12 cellular contexts compared by ENCODE assay signal in genomic region chr5:172782169-172783039, GRCh38. TPM values are rescaled to one million over a fixed set of nuclear protein-coding genes. Genes with fewer than 3 reads are reported as not detected.
DNase-seq lines count a peak whose midpoint lies in the region; ATAC-seq, FAIRE-seq and TF ChIP-seq lines count a peak whose summit lies in the region.
"Had no signal": no experiment of that assay in that cellular context is flagged by ENCODE, and none has a peak within 500 bp of the region (broad histone marks: within the 10 kb centered on the region; RNA-seq: fewer than 3 reads in every experiment).

No MANE protein-coding gene starts in this region.

- H3K9ac ChIP-seq in IMR-90 (ENCODE audit: low read depth, low read length) (no peak overlapping the region), K562 (ENCODE audit: insufficient read depth in 1 of 2, low read depth in 2 of 2, low read length in 2 of 2) (no peak overlapping the region), mucosa of rectum (ENCODE audit: low read depth in 1 of 2, low read length in 2 of 2) (no peak overlapping the region)

- H3K9me3 ChIP-seq in IMR-90 (ENCODE audit: control insufficient read depth, insufficient read depth, low read length) (no peaks in the 10 kb centered on the region), K562 (replicated peaks; ENCODE audit: control insufficient read depth, insufficient read depth, low read depth, low read length) (no peaks in the 10 kb centered on the region), mucosa of rectum (ENCODE audit: control insufficient read depth in 2 of 2, low read length in 2 of 2) (no peaks in the 10 kb centered on the region)
- H3K9me3 ChIP-seq: body of pancreas had no signal

- H3K4me2 ChIP-seq in IMR-90 (ENCODE audit: low read depth, low read length) (no peak overlapping the region), K562 (ENCODE audit: insufficient read depth, low read length) (no peak overlapping the region)

- no peak overlapping the region; the same call in 1 of the 2 replicates for H3K23ac ChIP-seq in IMR-90 (ENCODE audit: low read depth, low read length)

- BruUV-seq in IMR-90 (replicated peaks; lab: Mats Ljungman, UMichigan) (no TSS peak), K562 (replicated peaks; lab: Mats Ljungman, UMichigan) (no TSS peak)

- dilution Hi-C loops in IMR-90 (cut with HindIII; ENCODE audit: low sequenced_read_pairs, unreplicated experiment), result no loop called here

- no peak overlapping the region for H4K8ac ChIP-seq in IMR-90 (ENCODE audit: low read depth in 2 of 2, low read length in 2 of 2)

- TF ChIP-seq POLR2A in IMR-90 (IDR thresholded peaks at IDR 0.05; ENCODE audit: low read depth, low read length) (no peak), K562 (conservative IDR thresholded peaks at IDR 0.05) (no peak)

- H3K36me3 ChIP-seq in IMR-90 (ENCODE audit: control insufficient read depth, insufficient read depth, low read length) (no peaks in the 10 kb centered on the region), K562 (ENCODE audit: control insufficient read depth, insufficient read depth, low read length) (no peaks in the 10 kb centered on the region), mucosa of rectum (ENCODE audit: control insufficient read depth in 2 of 2, insufficient read depth in 2 of 2, low read length in 2 of 2) (no peaks in the 10 kb centered on the region)

- H2BK15ac ChIP-seq in IMR-90 (ENCODE audit: low read depth, low read length), result 0 out of 3 replicates have a peak overlapping the region, but pooled peaks have one; percentile 47

- H3K9me1 ChIP-seq in IMR-90 (ENCODE audit: insufficient read depth, low read length) (peaks cover 7% of the 10 kb centered on the region), K562 (ENCODE audit: control insufficient read depth, insufficient read depth, low read length) (no peaks in the 10 kb centered on the region)

- H2AFZ ChIP-seq in IMR-90 (replicated peaks; ENCODE audit: low read length, poor library complexity) (no peak overlapping the region), K562 (ENCODE audit: low read depth, low read length) (peak overlapping the region; percentile 57)

- TF ChIP-seq EP300 in K562 (IDR thresholded peaks at IDR 0.05; ENCODE audit: low read length), result no peak

- no peak overlapping the region for H3K18ac ChIP-seq in IMR-90 (ENCODE audit: low read depth, low read length)

- no peak overlapping the region; the same call in 1 of the 2 replicates for H3K56ac ChIP-seq in IMR-90 (ENCODE audit: extremely low read depth, insufficient read depth, low read length)

- WGBS in IMR-90 (ENCODE audit: extremely low coverage in 2 of 2, insufficient read length in 1 of 2), 2 experiments, result 96% methylated on average over 2 of the region's 7 CpGs; no CpG with 5 or more reads in 1 of the 2 experiments
- 91% methylated on average over 7 of the region's 7 CpGs for WGBS in K562 (ENCODE audit: insufficient coverage, low coverage, missing lambda C conversion rate)

- peak overlapping the region; percentile 95 for H2AK5ac ChIP-seq in IMR-90 (ENCODE audit: low read depth, low read length)

- in situ Hi-C loops in IMR-90 (cut with MboI; ENCODE audit: low sequenced_read_pairs) (no loop called here), K562 (cut with MboI) (no loop called here)

- no peaks in the 10 kb centered on the region; a peak in 1 of 4 replicates for H3K79me1 ChIP-seq in IMR-90 (ENCODE audit: low read depth in 1 of 2, low read length in 2 of 2)

- H3K27me3 ChIP-seq in IMR-90 (ENCODE audit: control insufficient read depth, insufficient read depth, low read length) (no peaks in the 10 kb centered on the region), K562 (ENCODE audit: control insufficient read depth in 2 of 2, insufficient read depth in 2 of 2, low read length in 2 of 2) (no peaks in the 10 kb centered on the region), mucosa of rectum (ENCODE audit: control insufficient read depth in 2 of 2, insufficient read depth in 2 of 2, low read length in 2 of 2) (no peaks in the 10 kb centered on the region)
- H3K27me3 ChIP-seq: body of pancreas had no signal

- H4K20me1 ChIP-seq in IMR-90 (ENCODE audit: insufficient read depth, low read length), result no peaks in the 10 kb centered on the region
- H4K20me1 ChIP-seq in K562 (replicated peaks; ENCODE audit: control insufficient read depth, insufficient read depth, low read length), result no peaks in the 10 kb centered on the region

- TF ChIP-seq RAD21 in IMR-90 (IDR thresholded peaks at IDR 0.05; ENCODE audit: low read length) (no peak), K562 (CRISPR knock-in tag; conservative IDR thresholded peaks at IDR 0.05 in 1 of 2, IDR thresholded peaks at IDR 0.05 in 1 of 2) (no peak)

- H3K4me1 ChIP-seq in IMR-90 (ENCODE audit: control insufficient read depth, insufficient read depth, low read length) (peaks cover 7% of the 10 kb centered on the region), K562 (replicated peaks in 1 of 2; ENCODE audit: control insufficient read depth in 2 of 2, insufficient read depth in 2 of 2, low read length in 2 of 2) (peaks cover 12 to 34% of the 10 kb centered on the region in 2 experiments), mucosa of rectum (ENCODE audit: control insufficient read depth in 2 of 2, insufficient read depth in 2 of 2, low read length in 2 of 2) (peaks cover 13 to 29% of the 10 kb centered on the region in 2 donors)

- H3K4ac ChIP-seq in IMR-90 (ENCODE audit: low read depth, low read length), result 0 out of 2 replicates have a peak overlapping the region, but pooled peaks have one; percentile 35

- ATAC-seq in IMR-90 (ENCODE audit: low read depth) (no peak), K562 (no peak), HG02938 (IDR thresholded peaks at IDR 0.05; ENCODE audit: unreplicated experiment) (no peak)
- ATAC-seq: body of pancreas had no signal

- no peak overlapping the region for H2AK9ac ChIP-seq in IMR-90 (replicated peaks; ENCODE audit: low read depth, low read length, poor library complexity)

- H3K14ac ChIP-seq in IMR-90 (replicated peaks; ENCODE audit: low read depth, low read length), result 0 out of 2 replicates have a peak overlapping the region, but pooled peaks have one; percentile 67

- H3K79me2 ChIP-seq in K562 (ENCODE audit: control insufficient read depth, insufficient read depth, low read length), result no peaks in the 10 kb centered on the region

- H2BK20ac ChIP-seq in IMR-90 (ENCODE audit: low read depth, low read length), result no peak overlapping the region

- POLR2A ChIA-PET in IMR-90 (lab: Charles Lee; ENCODE audit: unreplicated experiment), result no interaction called here
- POLR2A ChIA-PET in K562 (lab: Yijun Ruan, JAX), result interaction anchor here (1.0 to 6.9 kb wide), 2 partner anchors 9 to 11 kb away, joined by 3 to 51 read pairs; partner anchors contain the start of gene DUSP1

- intact Hi-C loops in IMR-90 (cut with micrococcal nuclease), result no loop called here
- intact Hi-C loops in K562 (cut with micrococcal nuclease), result no loop called here

- H4K91ac ChIP-seq in IMR-90 (ENCODE audit: insufficient read depth, low read depth, low read length), result no peak overlapping the region

- H2BK120ac ChIP-seq in IMR-90 (ENCODE audit: low read depth, low read length), result no peak overlapping the region

- H2BK5ac ChIP-seq in IMR-90 (ENCODE audit: low read depth, low read length, poor library complexity, severe bottlenecking), result no peak overlapping the region

- no peak overlapping the region for H4K5ac ChIP-seq in IMR-90 (ENCODE audit: low read depth, low read length)

- TF ChIP-seq CTCF in IMR-90 (conservative IDR thresholded peaks at IDR 0.05; ENCODE audit: low read depth, low read length) (no peak), K562 (IDR thresholded peaks at IDR 0.05 in 2 of 3, conservative IDR thresholded peaks at IDR 0.05 in 1 of 3; ENCODE audit: insufficient read depth in 2 of 3, low read depth in 1 of 3, low read length in 3 of 3) (no peak)

- DNase-seq in DMS53 (lab: John Stamatoyannopoulos, UW) (peak; percentile 96), IMR-90 (peak; percentile 76), K562 (ENCODE audit: extremely low read depth in 1 of 4, low spot score in 3 of 4) (no peak), RKO (ENCODE audit: low spot score) (no peak)
- no peak for DNase-seq in stimulated activated CD4-positive, alpha-beta T cell treated with anti-CD3 and anti-CD28 coated beads, Interleukin-15, amount 100 ng/mL, for 24 hours
- DNase-seq: DMS153, H7, NCI-H2081 had no signal

- FAIRE-seq in K562 (lab: Jason Lieb, UNC), result no peak

- CTCF ChIA-PET in IMR-90 (lab: Yijun Ruan, JAX) (interaction anchor here (0.7 kb wide), 1 partner anchor 116 kb away, joined by 3 read pairs; no protein-coding TSS in a partner anchor), K562 (lab: Yijun Ruan, JAX; ENCODE audit: low intra/inter-chr PET ratio) (no interaction called here)

- H3K4me3 ChIP-seq in IMR-90 (ENCODE audit: insufficient read depth, low read depth, low read length) (no peak overlapping the region), K562 (no peak overlapping the region), mucosa of rectum (ENCODE audit: low read length in 2 of 2) (no peak overlapping the region)
- H3K4me3 ChIP-seq: body of pancreas had no signal

- H3K27ac ChIP-seq in IMR-90 (ENCODE audit: insufficient read depth, low read length), result no peak overlapping the region
- peak overlapping the region; percentile 5; the same call in 1 of the 3 replicates for H3K27ac ChIP-seq in K562 (ENCODE audit: extremely low read depth, low read depth, low read length)
- H3K27ac ChIP-seq in mucosa of rectum (ENCODE audit: low read depth in 2 of 2, low read length in 2 of 2), result peak overlapping the region; percentile 32 to 63
- H3K27ac ChIP-seq: body of pancreas, VCaP had no signal

RNA-seq across cellular contexts. Expression of gene DUSP1, which starts 11.4 kb away (rescaled TPM):
- total RNA-seq in IMR-90 (2012; rRNA removed) (304 and 320 TPM in 2 replicates), K562 (2014; rRNA removed) (12.8 and 18.9 TPM in 2 replicates), K562 (2014; rRNA removed; fragmentation: Illumina TruSeq; extraction: Trizol) (5.0 and 7.3 TPM in 2 replicates), K562 (2015; rRNA removed; fragmentation: Illumina TruSeq; extraction: Trizol) (4.4 and 4.8 TPM in 2 replicates), K562 (2021) (14.2 and 17.1 TPM in 2 replicates)
- polyA plus RNA-seq in IMR-90 (2012; rRNA removed) (467 and 674 TPM in 2 replicates), K562 (2011; rRNA removed) (12.6 and 13.3 TPM in 2 replicates), K562 (2014; fragmentation: Illumina TruSeq; extraction: Trizol) (8.0 and 8.5 TPM in 2 replicates), K562 (2014; fragmentation: Nextera tagmentation; extraction: Ambion mirVana) (1 to 10 TPM; 2.1 to 3.0 TPM), K562 (2014; rRNA removed) (10.1 and 14.1 TPM in 2 replicates)
- polyA plus RNA-seq in IMR-90 (2012; cell fraction: cytosol; rRNA removed), result 405 and 1,457 TPM in 2 replicates
- 1,904 and 1,990 TPM in 2 replicates for polyA plus RNA-seq in IMR-90 (2012; cell fraction: nucleus; rRNA removed; ENCODE audit: low replicate concordance)
- 11.5 and 24.3 TPM in 2 replicates for total RNA-seq in K562 (2011; cell fraction: chromatin; rRNA removed; ENCODE audit: low replicate concordance)
- 32.5 and 33.0 TPM in 2 replicates for total RNA-seq in K562 (2011; cell fraction: nucleolus; rRNA removed)
- total RNA-seq in K562 (2011; cell fraction: nucleoplasm; rRNA removed), result 17.9 and 22.4 TPM in 2 replicates
- polyA plus RNA-seq in K562 (2011; cell fraction: cytosol; rRNA removed), result 16.2 and 25.8 TPM in 2 replicates
- 26.5 and 30.4 TPM in 2 replicates for polyA plus RNA-seq in K562 (2011; cell fraction: nucleus; rRNA removed)
- polyA plus RNA-seq in K562 (2012), result 8.3 and 11.4 TPM in 2 replicates
- 13.6 and 20.8 TPM in 2 replicates for polyA minus RNA-seq in K562 (2011; rRNA and poly(A)+ RNA removed)
- 13.5 and 14.0 TPM in 2 replicates for polyA minus RNA-seq in K562 (2011; cell fraction: cytosol; rRNA and poly(A)+ RNA removed)
- polyA minus RNA-seq in K562 (2011; cell fraction: nucleus; rRNA and poly(A)+ RNA removed), result 23.3 and 31.2 TPM in 2 replicates

RNA-seq across cellular contexts. Expression of gene ERGIC1, which starts 51.6 kb away (rescaled TPM):
- 124 and 134 TPM in 2 replicates for total RNA-seq in IMR-90 (2012; rRNA removed)
- 185 and 192 TPM in 2 replicates for polyA plus RNA-seq in IMR-90 (2012; rRNA removed)
- 59.2 and 179 TPM in 2 replicates for polyA plus RNA-seq in IMR-90 (2012; cell fraction: cytosol; rRNA removed)
- 128 and 132 TPM in 2 replicates for polyA plus RNA-seq in IMR-90 (2012; cell fraction: nucleus; rRNA removed; ENCODE audit: low replicate concordance)
- total RNA-seq in K562 (2011; cell fraction: chromatin; rRNA removed; ENCODE audit: low replicate concordance), result 94.3 and 160 TPM in 2 replicates
- 81.7 and 85.4 TPM in 2 replicates for total RNA-seq in K562 (2011; cell fraction: nucleolus; rRNA removed)
- 98.5 and 147 TPM in 2 replicates for total RNA-seq in K562 (2011; cell fraction: nucleoplasm; rRNA removed)
- 20.9 and 38.1 TPM in 2 replicates for total RNA-seq in K562 (2014; rRNA removed)
- total RNA-seq in K562 (2014; rRNA removed; fragmentation: Illumina TruSeq; extraction: Trizol), result 33.5 and 38.8 TPM in 2 replicates
- 41.9 and 42.5 TPM in 2 replicates for total RNA-seq in K562 (2015; rRNA removed; fragmentation: Illumina TruSeq; extraction: Trizol)
- 48.0 and 51.3 TPM in 2 replicates for total RNA-seq in K562 (2021)
- 36.4 and 39.2 TPM in 2 replicates for polyA plus RNA-seq in K562 (2011; rRNA removed)
- 59.9 and 75.2 TPM in 2 replicates for polyA plus RNA-seq in K562 (2011; cell fraction: cytosol; rRNA removed)
- polyA plus RNA-seq in K562 (2011; cell fraction: nucleus; rRNA removed), result 37.4 and 51.3 TPM in 2 replicates
- polyA plus RNA-seq in K562 (2012), result 49.8 and 50.4 TPM in 2 replicates
- polyA plus RNA-seq in K562 (2014; fragmentation: Illumina TruSeq; extraction: Trizol), result 58.0 and 68.4 TPM in 2 replicates
- 10 to 100 TPM in 1 of 2 experiments, 1 to 10 TPM in 1; 5.5 to 11.7 TPM for polyA plus RNA-seq in K562 (2014; fragmentation: Nextera tagmentation; extraction: Ambion mirVana)
- 32.9 and 45.5 TPM in 2 replicates for polyA plus RNA-seq in K562 (2014; rRNA removed)
- polyA minus RNA-seq in K562 (2011; rRNA and poly(A)+ RNA removed), result 42.0 and 52.9 TPM in 2 replicates
- 26.8 and 27.7 TPM in 2 replicates for polyA minus RNA-seq in K562 (2011; cell fraction: cytosol; rRNA and poly(A)+ RNA removed)
- polyA minus RNA-seq in K562 (2011; cell fraction: nucleus; rRNA and poly(A)+ RNA removed), result 19.5 and 22.5 TPM in 2 replicates

Comparison
In these comparisons a context has a peak if more than half of its experiments do, and no peak if none do; other contexts are left out.
1. DNase-seq: peak in DMS53 (single experiment) and IMR-90 (single experiment); none in K562 (0 of 4), RKO (single experiment) and stimulated activated CD4-positive, alpha-beta T cell treated with anti-CD3 and anti-CD28 coated beads, Interleukin-15, amount 100 ng/mL, for 24 hours (single experiment).